In the genomic region with DNA sequence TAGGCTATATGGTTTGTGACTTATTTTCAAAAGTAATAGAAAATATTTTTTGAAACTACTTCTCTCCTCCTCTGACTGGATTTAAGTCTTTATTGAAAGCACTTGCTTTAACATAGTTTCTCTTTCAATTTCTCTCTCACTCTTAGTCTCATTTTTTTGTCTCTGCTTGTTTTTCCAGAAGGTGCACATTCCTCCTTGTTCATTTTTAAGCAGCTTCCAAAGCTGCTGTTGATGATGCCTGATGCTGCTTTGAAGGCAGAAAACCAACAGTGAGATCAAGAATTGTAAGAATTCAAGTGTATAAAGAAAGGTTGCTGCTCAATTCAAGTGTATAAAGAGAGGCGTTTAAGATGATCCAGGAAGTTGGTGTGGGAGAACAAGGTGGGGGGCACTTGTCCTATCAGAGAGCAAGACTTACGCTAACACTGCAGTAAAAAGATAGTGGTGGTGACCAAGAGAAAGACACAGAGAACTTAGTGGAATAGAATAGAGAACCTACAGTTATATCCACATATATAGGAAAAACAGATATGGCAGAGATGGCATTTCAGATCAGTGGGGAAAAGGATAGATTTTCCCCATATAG, we compare ENCODE assay signal across 11 cellular contexts. TPM values are rescaled to one million over a fixed set of nuclear protein-coding genes. Genes with fewer than 3 reads are reported as not detected.
DNase-seq lines count a peak whose midpoint lies in the region; ATAC-seq and TF ChIP-seq lines count a peak whose summit lies in the region.
"Had no signal": no experiment of that assay in that cellular context is flagged by ENCODE, and none has a peak within 500 bp of the region (broad histone marks: within the 10 kb centered on the region; RNA-seq: fewer than 3 reads in every experiment).

No MANE protein-coding gene starts in this region.

- no peak overlapping the region for H3K4me2 ChIP-seq in neural progenitor cell

- POLR2A ChIA-PET in activated B cell treated with CpG ODN at 0.5 μM for 24 hours (lab: Charles Lee), result interaction anchor here (1.9 kb wide), 1 partner anchor 11 kb away, joined by 4 read pairs; no protein-coding TSS in a partner anchor
- POLR2A ChIA-PET in naive thymus-derived CD8-positive, alpha-beta T cell (lab: Charles Lee), result interaction anchor here (1.7 kb wide), 1 partner anchor 12 kb away, joined by 4 read pairs; no protein-coding TSS in a partner anchor

- no peaks in the 10 kb centered on the region for H3F3A ChIP-seq in neural progenitor cell (ENCODE audit: low read depth)

- no peaks in the 10 kb centered on the region for H3K9me3 Mint-ChIP-seq in activated B cell treated with CpG ODN at 0.5 μM for 24 hours
- no peaks in the 10 kb centered on the region for H3K9me3 Mint-ChIP-seq in naive thymus-derived CD8-positive, alpha-beta T cell
- no peaks in the 10 kb centered on the region for H3K9me3 Mint-ChIP-seq in neural progenitor cell

- H3K9me3 ChIP-seq in neural progenitor cell (ENCODE audit: low read depth), result no peaks in the 10 kb centered on the region

- intact Hi-C loops in activated B cell treated with CpG ODN at 0.5 μM for 24 hours (cut with micrococcal nuclease), result loop anchor here (1.0 kb wide), 1 partner anchor 11 kb away; no protein-coding TSS in a partner anchor

- CTCF ChIA-PET in activated B cell treated with CpG ODN at 0.5 μM for 24 hours (lab: Charles Lee), result no interaction called here

- H3K27ac ChIP-seq in neural progenitor cell, result no peak overlapping the region

- H3K4me3 Mint-ChIP-seq in activated B cell treated with CpG ODN at 0.5 μM for 24 hours (peak overlapping the region; percentile 82), neural progenitor cell (no peak overlapping the region)
- H3K4me3 Mint-ChIP-seq in naive thymus-derived CD8-positive, alpha-beta T cell, result peak overlapping the region; percentile 71 to 88 (median 84)

- H3K27me3 ChIP-seq in neural progenitor cell, result no peaks in the 10 kb centered on the region

- ATAC-seq in GM21723 (IDR thresholded peaks at IDR 0.05; ENCODE audit: unreplicated experiment) (peak; percentile 56), activated B cell treated with CpG ODN at 0.5 μM for 24 hours (ENCODE audit: low read depth) (peak; percentile 28)
- ATAC-seq in naive thymus-derived CD8-positive, alpha-beta T cell, result peak; percentile 79 to 80

- in situ Hi-C loops in GM13976 (cut with MboI; ENCODE audit: low sequenced_read_pairs, unreplicated experiment), result no loop called here

- peaks cover 18% of the 10 kb centered on the region for H3K36me3 ChIP-seq in neural progenitor cell

- peaks cover 56% of the 10 kb centered on the region for H4K20me1 ChIP-seq in neural progenitor cell (ENCODE audit: low read depth)

- TF ChIP-seq CTCF in GM13976 (IDR thresholded peaks at IDR 0.05; ENCODE audit: borderline replicate concordance, control extremely low read depth, extremely low read depth, insufficient read depth, missing control alignments) (no peak), activated B cell treated with CpG ODN at 0.5 μM for 24 hours (IDR thresholded peaks at IDR 0.05) (no peak), neural progenitor cell (IDR thresholded peaks at IDR 0.05) (no peak)

- peaks cover 97% of the 10 kb centered on the region for H3K79me2 ChIP-seq in neural progenitor cell (ENCODE audit: low read depth)

- H3K36me3 Mint-ChIP-seq in activated B cell treated with CpG ODN at 0.5 μM for 24 hours (ENCODE audit: low read depth) (peaks cover 32% of the 10 kb centered on the region), neural progenitor cell (peaks cover 20% of the 10 kb centered on the region)
- peaks cover 4 to 38% (median 4%) of the 10 kb centered on the region in 3 donors for H3K36me3 Mint-ChIP-seq in naive thymus-derived CD8-positive, alpha-beta T cell

- peaks cover 7% of the 10 kb centered on the region for H3K4me1 ChIP-seq in neural progenitor cell

- H3K4me1 Mint-ChIP-seq in activated B cell treated with CpG ODN at 0.5 μM for 24 hours (peaks cover 46% of the 10 kb centered on the region), neural progenitor cell (peaks cover 10% of the 10 kb centered on the region)
- peaks cover 22 to 62% (median 58%) of the 10 kb centered on the region in 4 donors for H3K4me1 Mint-ChIP-seq in naive thymus-derived CD8-positive, alpha-beta T cell

- H3K27me3 Mint-ChIP-seq in activated B cell treated with CpG ODN at 0.5 μM for 24 hours, result no peaks in the 10 kb centered on the region
- H3K27me3 Mint-ChIP-seq in naive thymus-derived CD8-positive, alpha-beta T cell, result no peaks in the 10 kb centered on the region
- H3K27me3 Mint-ChIP-seq in neural progenitor cell (ENCODE audit: insufficient read depth, low read depth), result no peaks in the 10 kb centered on the region

- H3K4me3 ChIP-seq in neural progenitor cell, result no peak overlapping the region

- H3K27ac Mint-ChIP-seq in activated B cell treated with CpG ODN at 0.5 μM for 24 hours (peak overlapping the region; percentile 87), neural progenitor cell (no peak overlapping the region)
- peak overlapping the region; percentile 71 to 94 (median 86) for H3K27ac Mint-ChIP-seq in naive thymus-derived CD8-positive, alpha-beta T cell

- H2AFZ ChIP-seq in neural progenitor cell (replicated peaks), result no peak overlapping the region

- no peak overlapping the region for H3K9ac ChIP-seq in neural progenitor cell

- DNase-seq in GM13976 (ENCODE audit: low spot score) (peak; percentile 41), activated B cell treated with CpG ODN at 0.5 μM for 24 hours (no peak), cerebellum (ENCODE audit: low spot score) (no peak), NCI-H1436 (lab: John Stamatoyannopoulos, UW) (no peak), NCI-H345 (lab: John Stamatoyannopoulos, UW) (no peak), neural progenitor cell (ENCODE audit: low spot score) (no peak)
- DNase-seq in naive thymus-derived CD8-positive, alpha-beta T cell, result peak in 3 of 10 donors; percentile 19 to 27 (median 25)
- DNase-seq: DND-41, NCI-H187 treated with DMSO at 0.1 percent for 48 hours, RPMI8226 had no signal

RNA-seq across cellular contexts. Expression of a gene that starts 12.1 kb away (rescaled TPM):
- total RNA-seq in activated B cell treated with CpG ODN at 0.5 μM for 24 hours (55.0 and 55.4 TPM in 2 replicates), cerebellum (82.2 TPM), neural progenitor cell (ENCODE audit: low replicate concordance) (35.6 and 57.3 TPM in 2 replicates)
- 100 to 1,000 TPM in 1 of 2 experiments, 10 to 100 TPM in 1; 94.5 to 110 TPM for total RNA-seq in naive thymus-derived CD8-positive, alpha-beta T cell
- 10 to 100 TPM; 10.1 to 19.3 (median 13.7) TPM for polyA plus RNA-seq in naive thymus-derived CD8-positive, alpha-beta T cell

Comparison
In these comparisons a context has a peak if more than half of its experiments do, and no peak if none do; other contexts are left out.
1. ATAC-seq: peak in every context shown above with its lines; median percentile 80 in naive thymus-derived CD8-positive, alpha-beta T cell; 56 in GM21723; 28 in activated B cell treated with CpG ODN at 0.5 μM for 24 hours.